In the genomic region with DNA sequence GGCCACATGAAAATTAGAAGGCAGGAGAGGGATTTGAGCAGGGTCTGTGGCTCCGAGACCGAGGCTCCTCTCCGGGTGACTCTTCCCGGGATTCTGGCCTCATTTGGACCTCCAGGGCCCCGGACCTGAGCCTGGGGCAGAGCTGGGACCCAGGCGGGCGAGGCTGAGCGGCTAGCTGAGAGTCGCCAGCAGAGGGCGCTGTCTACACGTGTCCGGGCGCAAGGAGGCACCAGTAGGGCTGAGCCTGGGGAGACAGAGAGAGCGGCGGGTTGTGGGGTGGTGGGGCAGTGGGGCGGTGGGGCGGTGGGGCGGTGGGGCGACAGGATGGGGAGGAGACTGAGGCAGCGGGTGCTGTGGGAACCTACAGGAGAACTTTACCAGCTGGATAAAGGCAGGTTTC, we compare ENCODE assay signal across 7 cellular contexts. TPM values are rescaled to one million over a fixed set of nuclear protein-coding genes. Genes with fewer than 3 reads are reported as not detected.
DNase-seq lines count a peak whose midpoint lies in the region; ATAC-seq and TF ChIP-seq lines count a peak whose summit lies in the region.
"Not testable (repeated sequence)": the region's sequence is repeated elsewhere in the genome, so short reads cannot be mapped to it uniquely, and the experiment has no call there.

No MANE protein-coding gene starts in this region.

- H3K9me1 ChIP-seq in IMR-90 (ENCODE audit: insufficient read depth, low read length), result not testable (repeated sequence)

- H2BK20ac ChIP-seq in IMR-90 (ENCODE audit: low read depth, low read length), result not testable (repeated sequence)

- not testable (repeated sequence) for H2AK5ac ChIP-seq in IMR-90 (ENCODE audit: low read depth, low read length)

- dilution Hi-C loops in IMR-90 (cut with HindIII; ENCODE audit: low sequenced_read_pairs, unreplicated experiment), result not testable (repeated sequence)

- not testable (repeated sequence) for H3K4me3 ChIP-seq in IMR-90 (ENCODE audit: insufficient read depth, low read depth, low read length)

- not testable (repeated sequence) for H4K20me1 ChIP-seq in IMR-90 (ENCODE audit: insufficient read depth, low read length)

- CTCF ChIA-PET in IMR-90 (lab: Yijun Ruan, JAX), result not testable (repeated sequence)

- not testable (repeated sequence) for H3K4me3 Mint-ChIP-seq in activated T-helper 17 cell treated with anti-CD3 and anti-CD28 coated beads, Interleukin-2, amount 50 U/mL, for 72 hours; natural killer cell treated with Interleukin-12 subunit alpha and Interleukin-12 subunit beta and Interleukin-15 and Interleukin-18, amount 100 ng/mL, for 72 hours

- H3K4me1 Mint-ChIP-seq in activated T-helper 17 cell treated with anti-CD3 and anti-CD28 coated beads, Interleukin-2, amount 50 U/mL, for 72 hours; natural killer cell treated with Interleukin-12 subunit alpha and Interleukin-12 subunit beta and Interleukin-15 and Interleukin-18, amount 100 ng/mL, for 72 hours (ENCODE audit: low read depth in 2 of 2): not testable (repeated sequence)

- no CpG with 5 or more reads among the region's 20 CpGs for WGBS in IMR-90 (ENCODE audit: extremely low coverage in 2 of 2, insufficient read length in 1 of 2), 2 experiments

- H3K18ac ChIP-seq in IMR-90 (ENCODE audit: low read depth, low read length), result not testable (repeated sequence)

- H3K56ac ChIP-seq in IMR-90 (ENCODE audit: extremely low read depth, insufficient read depth, low read length), result not testable (repeated sequence)

- H3K4me1 ChIP-seq in IMR-90 (ENCODE audit: control insufficient read depth, insufficient read depth, low read length), result not testable (repeated sequence)

- H3K9me3 Mint-ChIP-seq in activated T-helper 17 cell treated with anti-CD3 and anti-CD28 coated beads, Interleukin-2, amount 50 U/mL, for 72 hours; natural killer cell treated with Interleukin-12 subunit alpha and Interleukin-12 subunit beta and Interleukin-15 and Interleukin-18, amount 100 ng/mL, for 72 hours: not testable (repeated sequence)

- not testable (repeated sequence) for H3K36me3 Mint-ChIP-seq in activated T-helper 17 cell treated with anti-CD3 and anti-CD28 coated beads, Interleukin-2, amount 50 U/mL, for 72 hours (ENCODE audit: low read depth); natural killer cell treated with Interleukin-12 subunit alpha and Interleukin-12 subunit beta and Interleukin-15 and Interleukin-18, amount 100 ng/mL, for 72 hours

- H3K27me3 Mint-ChIP-seq in activated T-helper 17 cell treated with anti-CD3 and anti-CD28 coated beads, Interleukin-2, amount 50 U/mL, for 72 hours; natural killer cell treated with Interleukin-12 subunit alpha and Interleukin-12 subunit beta and Interleukin-15 and Interleukin-18, amount 100 ng/mL, for 72 hours: not testable (repeated sequence)

- not testable (repeated sequence) for DNase-seq in IMR-90; left cardiac atrium; natural killer cell treated with Interleukin-12 subunit alpha and Interleukin-12 subunit beta and Interleukin-15 and Interleukin-18, amount 100 ng/mL, for 72 hours (ENCODE audit: low spot score)

- intact Hi-C loops in IMR-90 (cut with micrococcal nuclease); left cardiac atrium (cut with DNase I): not testable (repeated sequence)

- in situ Hi-C loops in IMR-90 (cut with MboI; ENCODE audit: low sequenced_read_pairs), result not testable (repeated sequence)

- H3K27ac Mint-ChIP-seq in activated T-helper 17 cell treated with anti-CD3 and anti-CD28 coated beads, Interleukin-2, amount 50 U/mL, for 72 hours; natural killer cell treated with Interleukin-12 subunit alpha and Interleukin-12 subunit beta and Interleukin-15 and Interleukin-18, amount 100 ng/mL, for 72 hours: not testable (repeated sequence)

- not testable (repeated sequence) for H3K79me1 ChIP-seq in IMR-90 (ENCODE audit: low read depth in 1 of 2, low read length in 2 of 2)

- not testable (repeated sequence) for H3K27me3 ChIP-seq in IMR-90 (ENCODE audit: control insufficient read depth, insufficient read depth, low read length)

- H3K14ac ChIP-seq in IMR-90 (replicated peaks; ENCODE audit: low read depth, low read length), result not testable (repeated sequence)

- not testable (repeated sequence) for H3K36me3 ChIP-seq in IMR-90 (ENCODE audit: control insufficient read depth, insufficient read depth, low read length)

- not testable (repeated sequence) for H3K4me2 ChIP-seq in IMR-90 (ENCODE audit: low read depth, low read length)

- H2AK9ac ChIP-seq in IMR-90 (replicated peaks; ENCODE audit: low read depth, low read length, poor library complexity), result not testable (repeated sequence)

- H3K4ac ChIP-seq in IMR-90 (ENCODE audit: low read depth, low read length), result not testable (repeated sequence)

- H3K23ac ChIP-seq in IMR-90 (ENCODE audit: low read depth, low read length), result not testable (repeated sequence)

- H3K9ac ChIP-seq in IMR-90 (ENCODE audit: low read depth, low read length), result not testable (repeated sequence)

- POLR2A ChIA-PET in IMR-90 (lab: Charles Lee; ENCODE audit: unreplicated experiment), result not testable (repeated sequence)

- not testable (repeated sequence) for H3K27ac ChIP-seq in IMR-90 (ENCODE audit: insufficient read depth, low read length)

- ATAC-seq in GM18861 (IDR thresholded peaks at IDR 0.05; ENCODE audit: unreplicated experiment) (peak; percentile 74), GM21515 (IDR thresholded peaks at IDR 0.05; ENCODE audit: unreplicated experiment) (peak; percentile 83), HG03060 (IDR thresholded peaks at IDR 0.05; ENCODE audit: low read depth, unreplicated experiment) (peak; percentile 70), IMR-90 (ENCODE audit: low read depth) (peak; percentile 94), left cardiac atrium (peak; percentile 95 to 98)
- ATAC-seq in activated T-helper 17 cell treated with anti-CD3 and anti-CD28 coated beads, Interleukin-2, amount 50 U/mL, for 72 hours (replicated peaks), result peak; percentile 100
- peak; percentile 94 for ATAC-seq in natural killer cell treated with Interleukin-12 subunit alpha and Interleukin-12 subunit beta and Interleukin-15 and Interleukin-18, amount 100 ng/mL, for 72 hours

- not testable (repeated sequence) for TF ChIP-seq CTCF in IMR-90 (conservative IDR thresholded peaks at IDR 0.05; ENCODE audit: low read depth, low read length)

- H4K91ac ChIP-seq in IMR-90 (ENCODE audit: insufficient read depth, low read depth, low read length), result not testable (repeated sequence)

- not testable (repeated sequence) for H2AFZ ChIP-seq in IMR-90 (replicated peaks; ENCODE audit: low read length, poor library complexity)

- not testable (repeated sequence) for TF ChIP-seq RAD21 in IMR-90 (IDR thresholded peaks at IDR 0.05; ENCODE audit: low read length)

- H2BK15ac ChIP-seq in IMR-90 (ENCODE audit: low read depth, low read length), result not testable (repeated sequence)

- H3K9me3 ChIP-seq in IMR-90 (ENCODE audit: control insufficient read depth, insufficient read depth, low read length), result not testable (repeated sequence)

- not testable (repeated sequence) for H2BK5ac ChIP-seq in IMR-90 (ENCODE audit: low read depth, low read length, poor library complexity, severe bottlenecking)

- TF ChIP-seq POLR2A in IMR-90 (IDR thresholded peaks at IDR 0.05; ENCODE audit: low read depth, low read length), result not testable (repeated sequence)

- H4K8ac ChIP-seq in IMR-90 (ENCODE audit: low read depth in 2 of 2, low read length in 2 of 2), result not testable (repeated sequence)

- H4K5ac ChIP-seq in IMR-90 (ENCODE audit: low read depth, low read length), result not testable (repeated sequence)

- H2BK120ac ChIP-seq in IMR-90 (ENCODE audit: low read depth, low read length), result not testable (repeated sequence)

- BruUV-seq in IMR-90 (replicated peaks; lab: Mats Ljungman, UMichigan), result not testable (repeated sequence)

RNA-seq across cellular contexts. Expression of a gene that starts 34.7 kb away (rescaled TPM):
- total RNA-seq in IMR-90 (2012; rRNA removed) (14.9 and 19.4 TPM in 2 replicates), left cardiac atrium (10 to 100 TPM; 74.1 to 82.2 TPM)
- 25.3 and 28.0 TPM in 2 replicates for polyA plus RNA-seq in IMR-90 (2012; rRNA removed)
- polyA plus RNA-seq in IMR-90 (2012; cell fraction: cytosol; rRNA removed), result 23.7 and 47.8 TPM in 2 replicates
- polyA plus RNA-seq in IMR-90 (2012; cell fraction: nucleus; rRNA removed; ENCODE audit: low replicate concordance), result 84.7 and 99.7 TPM in 2 replicates
- total RNA-seq in activated T-helper 17 cell treated with anti-CD3 and anti-CD28 coated beads, Interleukin-2, amount 50 U/mL, for 72 hours, result 10 to 100 TPM in 1 of 2 donors, 1 to 10 TPM in 1; 8.4 to 13.4 TPM
- 10 to 100 TPM in 1 of 2 donors, 1 to 10 TPM in 1; 1.5 to 20.3 TPM for total RNA-seq in natural killer cell treated with Interleukin-12 subunit alpha and Interleukin-12 subunit beta and Interleukin-15 and Interleukin-18, amount 100 ng/mL, for 72 hours
